Comparison of ENCODE assay signal across 10 cellular contexts in genomic region chr5:139061856-139062255, GRCh38.
DNase-seq lines count a peak whose midpoint lies in the region; ATAC-seq and TF ChIP-seq lines count a peak whose summit lies in the region.
"Had no signal": no experiment of that assay in that cellular context is flagged by ENCODE, and none has a peak within 500 bp of the region (broad histone marks: within the 10 kb centered on the region; RNA-seq: fewer than 3 reads in every experiment).

No MANE protein-coding gene starts in this region.

- POLR2A ChIA-PET in CD4-positive, alpha-beta memory T cell (lab: Charles Lee; ENCODE audit: partially characterized antibody) = no interaction called here
- POLR2A ChIA-PET in CD8-positive, alpha-beta T cell (lab: Charles Lee) = no interaction called here

- in situ Hi-C loops in HAP-1 (cut with MboI; ENCODE audit: low sequenced_read_pairs) = no loop called here

- peaks cover 0 to 7% of the 10 kb centered on the region in 2 donors for H3K4me1 Mint-ChIP-seq in natural killer cell
- peaks cover 0 to 1% (median 0%) of the 10 kb centered on the region in 4 donors for H3K4me1 Mint-ChIP-seq in CD4-positive, alpha-beta memory T cell
- no peaks in the 10 kb centered on the region for H3K4me1 Mint-ChIP-seq in CD8-positive, alpha-beta T cell (ENCODE audit: low read depth)

- CTCF ChIA-PET in CD4-positive, alpha-beta memory T cell (lab: Charles Lee; ENCODE audit: partially characterized antibody) = no interaction called here
- CTCF ChIA-PET in CD8-positive, alpha-beta T cell (lab: Charles Lee) = no interaction called here

- H3K4me3 ChIP-seq in HAP-1 (no peak overlapping the region), trophoblast cell (ENCODE audit: low read depth, low read length) (no peak overlapping the region)
- no peak overlapping the region for H3K4me3 ChIP-seq in CD4-positive, alpha-beta memory T cell (ENCODE audit: low read length in 2 of 2)
- no peak overlapping the region for H3K4me3 ChIP-seq in CD8-positive, alpha-beta T cell (ENCODE audit: low read depth, low read length)
- H3K4me3 ChIP-seq: left ventricle myocardium inferior had no signal

- no peaks in the 10 kb centered on the region for H3K36me3 Mint-ChIP-seq in natural killer cell
- H3K36me3 Mint-ChIP-seq in CD4-positive, alpha-beta memory T cell = peaks cover 0 to 5% of the 10 kb centered on the region in 2 donors
- H3K36me3 Mint-ChIP-seq in CD8-positive, alpha-beta T cell = no peaks in the 10 kb centered on the region

- H2AK5ac ChIP-seq in trophoblast cell (ENCODE audit: low read length) = no peak overlapping the region

- H3K27ac ChIP-seq in epithelial cell of prostate (peak overlapping the region; percentile 23), trophoblast cell (ENCODE audit: low read depth, low read length) (no peak overlapping the region)
- H3K27ac ChIP-seq in CD4-positive, alpha-beta memory T cell (ENCODE audit: low read depth, low read length) = no peak overlapping the region
- H3K27ac ChIP-seq in CD8-positive, alpha-beta T cell (ENCODE audit: low read depth, low read length) = no peak overlapping the region

- H3K4me3 Mint-ChIP-seq in natural killer cell = no peak overlapping the region
- H3K4me3 Mint-ChIP-seq in CD4-positive, alpha-beta memory T cell = no peak overlapping the region
- H3K4me3 Mint-ChIP-seq in CD8-positive, alpha-beta T cell = no peak overlapping the region

- H3K79me2 ChIP-seq in trophoblast cell (ENCODE audit: control insufficient read depth, insufficient read depth, low read length, poor library complexity) = no peaks in the 10 kb centered on the region

- no peaks in the 10 kb centered on the region for H3K27me3 Mint-ChIP-seq in natural killer cell (ENCODE audit: low read depth in 2 of 2)
- H3K27me3 Mint-ChIP-seq in CD4-positive, alpha-beta memory T cell = no peaks in the 10 kb centered on the region
- H3K27me3 Mint-ChIP-seq in CD8-positive, alpha-beta T cell (ENCODE audit: low read depth) = no peaks in the 10 kb centered on the region

- no peak overlapping the region for H3K27ac Mint-ChIP-seq in natural killer cell
- H3K27ac Mint-ChIP-seq in CD4-positive, alpha-beta memory T cell = peak overlapping the region in 1 of 7 donors; percentile 0
- no peak overlapping the region for H3K27ac Mint-ChIP-seq in CD8-positive, alpha-beta T cell

- ATAC-seq in natural killer cell = no peak
- no peak for ATAC-seq in CD8-positive, alpha-beta T cell

- H3K9me3 ChIP-seq in HAP-1 (no peaks in the 10 kb centered on the region), trophoblast cell (ENCODE audit: insufficient read depth, low read depth, low read length) (peaks cover 3% of the 10 kb centered on the region)
- H3K9me3 ChIP-seq in CD4-positive, alpha-beta memory T cell (ENCODE audit: control insufficient read depth in 1 of 2, low read length in 2 of 2) = no peaks in the 10 kb centered on the region
- H3K9me3 ChIP-seq in CD8-positive, alpha-beta T cell (ENCODE audit: low read length) = no peaks in the 10 kb centered on the region
- H3K9me3 ChIP-seq: left ventricle myocardium inferior had no signal

- peak overlapping the region; percentile 50 for H2BK12ac ChIP-seq in trophoblast cell (ENCODE audit: low read length)

- no peak overlapping the region for H3K4ac ChIP-seq in trophoblast cell (ENCODE audit: low read depth, low read length)

- no peaks in the 10 kb centered on the region for H3K9me3 Mint-ChIP-seq in natural killer cell
- H3K9me3 Mint-ChIP-seq in CD4-positive, alpha-beta memory T cell = no peaks in the 10 kb centered on the region
- H3K9me3 Mint-ChIP-seq in CD8-positive, alpha-beta T cell = no peaks in the 10 kb centered on the region

- H3K4me2 ChIP-seq in trophoblast cell (ENCODE audit: low read length) = no peak overlapping the region

- H4K8ac ChIP-seq in trophoblast cell (ENCODE audit: low read depth, low read length) = peak overlapping the region; percentile 18

- peak; percentile 65 to 69 for DNase-seq in HAP-1 (ENCODE audit: low spot score in 2 of 2)
- peak; percentile 87 for DNase-seq in NCI-H69 (lab: John Stamatoyannopoulos, UW)
- DNase-seq in epithelial cell of prostate (ENCODE audit: low read depth, low spot score) = no peak
- no peak for DNase-seq in trophoblast cell
- no peak for DNase-seq in SHP77 treated with DMSO at 0.1 percent for 48 hours (lab: John Stamatoyannopoulos, UW)
- DNase-seq in natural killer cell = no peak
- no peak for DNase-seq in CD4-positive, alpha-beta memory T cell
- no peak for DNase-seq in CD8-positive, alpha-beta T cell
- DNase-seq: DND-41 had no signal

- no peaks in the 10 kb centered on the region for H3K79me1 ChIP-seq in trophoblast cell (ENCODE audit: low read length)

- intact Hi-C loops in natural killer cell (cut with micrococcal nuclease) = no loop called here
- intact Hi-C loops in CD4-positive, alpha-beta memory T cell (cut with micrococcal nuclease) = no loop called here
- intact Hi-C loops in CD8-positive, alpha-beta T cell (cut with DNase I, micrococcal nuclease) = no loop called here

- no peak overlapping the region for H4K91ac ChIP-seq in trophoblast cell (ENCODE audit: low read depth, low read length)

- H4K12ac ChIP-seq in trophoblast cell (ENCODE audit: low read depth, low read length) = no peak overlapping the region

- H3K9ac ChIP-seq in trophoblast cell (ENCODE audit: low read length) = no peak overlapping the region

- TF ChIP-seq CTCF in natural killer cell (IDR thresholded peaks at IDR 0.05) = no peak
- TF ChIP-seq CTCF in CD8-positive, alpha-beta T cell (IDR thresholded peaks at IDR 0.05) = no peak

- H3K14ac ChIP-seq in trophoblast cell (ENCODE audit: low read length) = no peak overlapping the region

- no peaks in the 10 kb centered on the region for H3K4me1 ChIP-seq in HAP-1
- peaks cover 8 to 11% of the 10 kb centered on the region in 2 experiments for H3K4me1 ChIP-seq in trophoblast cell (ENCODE audit: control insufficient read depth in 1 of 2, insufficient read depth in 2 of 2, low read length in 2 of 2)
- H3K4me1 ChIP-seq in CD4-positive, alpha-beta memory T cell (ENCODE audit: insufficient read depth, low read length) = no peaks in the 10 kb centered on the region
- no peaks in the 10 kb centered on the region for H3K4me1 ChIP-seq in CD8-positive, alpha-beta T cell (ENCODE audit: insufficient read depth, low read length)

- H3K36me3 ChIP-seq in HAP-1 (replicated peaks) = no peaks in the 10 kb centered on the region
- H3K36me3 ChIP-seq in trophoblast cell (ENCODE audit: control insufficient read depth in 1 of 2, insufficient read depth in 2 of 2, low read length in 2 of 2) = no peaks in the 10 kb centered on the region
- no peaks in the 10 kb centered on the region for H3K36me3 ChIP-seq in CD4-positive, alpha-beta memory T cell (ENCODE audit: insufficient read depth, low read length)
- H3K36me3 ChIP-seq in CD8-positive, alpha-beta T cell (ENCODE audit: insufficient read depth, low read length) = no peaks in the 10 kb centered on the region
- H3K36me3 ChIP-seq: left ventricle myocardium inferior had no signal

- H2BK120ac ChIP-seq in trophoblast cell (ENCODE audit: insufficient read depth, low read length, poor library complexity) = no peak overlapping the region

- H3K27me3 ChIP-seq in HAP-1 (ENCODE audit: low read depth) (no peaks in the 10 kb centered on the region), trophoblast cell (ENCODE audit: insufficient read depth, low read length) (no peaks in the 10 kb centered on the region)
- H3K27me3 ChIP-seq in CD4-positive, alpha-beta memory T cell (ENCODE audit: insufficient read depth, low read length) = no peaks in the 10 kb centered on the region
- no peaks in the 10 kb centered on the region for H3K27me3 ChIP-seq in CD8-positive, alpha-beta T cell (ENCODE audit: insufficient read depth, low read length)

- H3K23ac ChIP-seq in trophoblast cell (ENCODE audit: low read length) = no peak overlapping the region

- H3K18ac ChIP-seq in trophoblast cell (ENCODE audit: low read length) = no peak overlapping the region

- WGBS in trophoblast cell (ENCODE audit: extremely low coverage, insufficient coverage, insufficient read length) = no CpG with 5 or more reads among the region's 4 CpGs

- no peak overlapping the region for H2AFZ ChIP-seq in trophoblast cell (ENCODE audit: insufficient read depth, low read length, poor library complexity)

- no peak overlapping the region for H2BK5ac ChIP-seq in trophoblast cell (ENCODE audit: low read depth, low read length, poor library complexity)

Comparison
In these comparisons a context has a peak if more than half of its experiments do, and no peak if none do; other contexts are left out.
1. DNase-seq: peak in HAP-1 (2 of 2) and NCI-H69 (single experiment); none in epithelial cell of prostate (single experiment), trophoblast cell (0 of 2), SHP77 treated with DMSO at 0.1 percent for 48 hours (single experiment), natural killer cell (single experiment), CD4-positive, alpha-beta memory T cell (0 of 5) and CD8-positive, alpha-beta T cell (0 of 7).